Comparison of ENCODE assay signal across 20 cellular contexts in the genomic region with DNA sequence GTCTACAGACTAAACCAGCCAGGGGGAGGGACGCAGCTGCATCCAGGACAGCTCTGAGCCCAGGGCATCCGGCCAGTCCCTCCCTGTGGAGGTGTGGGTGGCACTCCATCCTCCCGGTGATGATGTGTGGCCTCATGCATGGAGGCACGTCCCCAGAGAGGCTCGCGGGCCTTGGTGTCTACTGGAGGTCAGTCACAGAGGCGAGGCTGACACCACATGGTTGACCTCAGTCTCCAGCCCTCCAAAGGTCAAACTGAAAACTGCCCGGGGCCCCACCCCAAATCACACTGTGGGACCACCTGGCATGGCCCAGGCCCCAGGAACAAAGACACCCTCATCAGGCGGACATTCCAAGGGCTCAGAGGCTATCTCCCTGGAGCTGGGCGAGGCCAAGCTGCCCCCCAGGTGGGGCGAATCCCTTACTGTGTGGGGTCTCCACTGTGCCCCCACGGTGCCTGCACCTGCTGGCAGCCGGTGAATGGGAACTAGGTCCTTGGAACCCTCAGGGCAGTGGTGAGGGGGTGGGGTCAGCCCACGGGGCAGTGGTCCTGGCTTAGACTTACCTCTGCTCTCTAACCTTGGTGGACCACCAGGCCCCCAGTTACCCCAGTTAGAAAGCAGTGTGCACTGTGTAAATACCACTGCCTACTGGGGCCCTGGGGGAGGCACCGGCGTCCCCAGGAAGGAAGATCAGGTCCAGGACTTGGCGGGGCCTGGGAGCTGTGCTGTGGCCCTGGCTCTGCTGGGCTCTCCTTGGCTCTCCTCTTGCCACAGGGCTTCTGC. TPM values are rescaled to one million over a fixed set of nuclear protein-coding genes. Genes with fewer than 3 reads are reported as not detected.
A peak's percentile ranks its signal among the peaks of the same experiment; 100 is the strongest.
DNase-seq lines count a peak whose midpoint lies in the region; ATAC-seq and TF ChIP-seq lines count a peak whose summit lies in the region.
"Had no signal": no experiment of that assay in that cellular context is flagged by ENCODE, and none has a peak within 500 bp of the region (broad histone marks: within the 10 kb centered on the region; RNA-seq: fewer than 3 reads in every experiment).

No MANE protein-coding gene starts in this region.

- H3K9me3 Mint-ChIP-seq in H9 (peaks cover 12 to 17% of the 10 kb centered on the region in 2 experiments), WTC11 (no peaks in the 10 kb centered on the region)
- H3K9me3 Mint-ChIP-seq: CD8-positive, alpha-beta T cell had no signal

- no peak overlapping the region for H3K4me2 ChIP-seq in H9 (ENCODE audit: insufficient read depth, insufficient read length, low read length)

- peak; percentile 21 for DNase-seq in D341Med (ENCODE audit: low spot score)
- peak; percentile 21 for DNase-seq in H9
- DNase-seq in ecto neural progenitor cell (ENCODE audit: low spot score) = peak; percentile 47
- peak; percentile 49 for DNase-seq in spleen
- DNase-seq in H7 = no peak
- DNase-seq in WTC11 (ENCODE audit: low spot score) = no peak
- no peak for DNase-seq in NK-92 treated with Interleukin-12 subunit alpha and Interleukin-12 subunit beta, amount 100 ng/mL, for 24 hours (lab: John Stamatoyannopoulos, UW)
- DNase-seq: BE2C; CD8-positive, alpha-beta T cell; DMS79 treated with DMSO at 0.1 percent for 48 hours; GM23248; KG1; NCI-H1048; NCI-H1436 treated with DMSO at 0.1 percent for 48 hours; NCI-H2029 treated with DMSO at 0.1 percent for 48 hours; NCI-H774; SHP77 had no signal

- no peak overlapping the region for H3K4ac ChIP-seq in H9 (ENCODE audit: low read depth, low read length)

- CTCF ChIA-PET in WTC11 (lab: Charles Lee) = no interaction called here

- H3K9me3 ChIP-seq in H9 (ENCODE audit: control insufficient read depth, low read depth, low read length) = no peaks in the 10 kb centered on the region
- no peaks in the 10 kb centered on the region for H3K9me3 ChIP-seq in spleen
- H3K9me3 ChIP-seq: BE2C had no signal

- no peak for TF ChIP-seq POLR2A in spleen (IDR thresholded peaks at IDR 0.05)

- H2BK15ac ChIP-seq in H9 (ENCODE audit: low read depth, low read length) = no peak overlapping the region

- H2BK5ac ChIP-seq in H9 (ENCODE audit: insufficient read length, low read length) = no peak overlapping the region

- H3K23me2 ChIP-seq in H9 (ENCODE audit: insufficient read length, low read depth, low read length, poor library complexity, severe bottlenecking) = no peaks in the 10 kb centered on the region

- no peak overlapping the region for H3K18ac ChIP-seq in H9 (ENCODE audit: insufficient read length, low read depth, low read length)

- no peak overlapping the region for H3K14ac ChIP-seq in H9 (ENCODE audit: insufficient read depth, low read length)

- H3K36me3 Mint-ChIP-seq in H9 (ENCODE audit: insufficient read depth in 1 of 3, low read depth in 3 of 3) (peaks cover 0 to 5% (median 4%) of the 10 kb centered on the region in 3 experiments; a peak in 4 of 7 replicates), WTC11 (peaks cover 7% of the 10 kb centered on the region)

- H3K4me3 Mint-ChIP-seq in H9 = no peak overlapping the region
- no peak overlapping the region for H3K4me3 Mint-ChIP-seq in WTC11
- H3K4me3 Mint-ChIP-seq: CD8-positive, alpha-beta T cell had no signal

- peaks cover 0 to 85% (median 30%) of the 10 kb centered on the region in 6 donors for H3K36me3 ChIP-seq in spleen
- H3K36me3 ChIP-seq in H7 (replicated peaks; ENCODE audit: control insufficient read depth, insufficient read depth, low read length) = no peaks in the 10 kb centered on the region
- H3K36me3 ChIP-seq: BE2C had no signal

- H3K56ac ChIP-seq in H9 (ENCODE audit: insufficient read length, low read depth, low read length) = no peak overlapping the region

- no peak for ATAC-seq in WTC11
- ATAC-seq: CD8-positive, alpha-beta T cell had no signal

- no peak overlapping the region for H2BK12ac ChIP-seq in H9 (ENCODE audit: insufficient read length, low read depth, low read length)

- H3T11ph ChIP-seq in H9 (ENCODE audit: low read length) = no peak overlapping the region

- no CpG with 5 or more reads among the region's 17 CpGs for WGBS in H9 (ENCODE audit: extremely low coverage, insufficient read length, low lambda C conversion rate)
- 88 to 91% (median 91%) methylated on average over 11 to 17 of the region's 17 CpGs for WGBS in spleen, 5 donors

- H3K4me1 ChIP-seq in H9 (ENCODE audit: insufficient read depth, low read length) (no peaks in the 10 kb centered on the region), spleen (no peaks in the 10 kb centered on the region)
- H3K4me1 ChIP-seq: BE2C had no signal

- no peaks in the 10 kb centered on the region for H4K20me1 ChIP-seq in H9 (ENCODE audit: control insufficient read depth, insufficient read depth, insufficient read length)

- H3K4me3 ChIP-seq in spleen (no peak overlapping the region), H7 (ENCODE audit: insufficient read depth, low read depth, low read length) (no peak overlapping the region)
- H3K4me3 ChIP-seq: GM23248 had no signal

- H2AK5ac ChIP-seq in H9 (ENCODE audit: insufficient read length, low read length) = no peak overlapping the region

- no peak overlapping the region for H3K23ac ChIP-seq in H9 (ENCODE audit: insufficient read length, low read depth, low read length)

- H3K27me3 ChIP-seq in H9 (ENCODE audit: insufficient read depth, low read length) = no peaks in the 10 kb centered on the region
- H3K27me3 ChIP-seq in spleen (replicated peaks in 1 of 7) = no peaks in the 10 kb centered on the region
- H3K27me3 ChIP-seq in H7 (ENCODE audit: control insufficient read depth, insufficient read depth, low read length) = no peaks in the 10 kb centered on the region
- H3K27me3 ChIP-seq: BE2C had no signal

- POLR2A ChIA-PET in WTC11 (lab: Charles Lee) = no interaction called here

- intact Hi-C loops in spleen (cut with DNase I; ENCODE audit: low total_unique reads) = no loop called here

- H2AFZ ChIP-seq in H9 (ENCODE audit: low read length) = no peak overlapping the region
- H2AFZ ChIP-seq: GM23248 had no signal

- H3K27ac ChIP-seq in H9 (ENCODE audit: insufficient read length, low read depth, low read length) = no peak overlapping the region
- no peak overlapping the region for H3K27ac ChIP-seq in spleen
- H3K27ac ChIP-seq: GM23248 had no signal

- H3K27me3 Mint-ChIP-seq in H9 (ENCODE audit: low read depth) = peaks cover 4% of the 10 kb centered on the region; the same call in 1 of the 2 replicates
- H3K27me3 Mint-ChIP-seq in WTC11 (ENCODE audit: low read depth) = peaks cover 3% of the 10 kb centered on the region; the same call in 1 of the 2 replicates

- TF ChIP-seq CTCF in H9 (conservative IDR thresholded peaks at IDR 0.05) (no peak), spleen (IDR thresholded peaks at IDR 0.05 in 8 of 11, conservative IDR thresholded peaks at IDR 0.05 in 3 of 11) (no peak), WTC11 (IDR thresholded peaks at IDR 0.05) (no peak)

- H3K9ac ChIP-seq in H9 (ENCODE audit: extremely low read depth, insufficient read length, low read length) = no peak overlapping the region
- H3K9ac ChIP-seq: GM23248 had no signal

- H4K8ac ChIP-seq in H9 (replicated peaks; ENCODE audit: insufficient read length, low read depth, low read length) = no peak overlapping the region

- no peak overlapping the region for H2BK20ac ChIP-seq in H9 (ENCODE audit: low read depth, low read length, poor library complexity, severe bottlenecking)

- no peak overlapping the region for H4K91ac ChIP-seq in H9 (ENCODE audit: insufficient read length, low read depth, low read length)

- no peaks in the 10 kb centered on the region for H3K79me2 ChIP-seq in H9 (ENCODE audit: insufficient read depth, low read length)

- no peaks in the 10 kb centered on the region for H3K79me1 ChIP-seq in H9 (ENCODE audit: insufficient read depth, low read depth, low read length, poor library complexity, severe bottlenecking)

- H3K27ac Mint-ChIP-seq in H9 (no peak overlapping the region; a peak in 1 of 7 replicates), WTC11 (no peak overlapping the region)
- H3K27ac Mint-ChIP-seq: CD8-positive, alpha-beta T cell had no signal

- H4K5ac ChIP-seq in H9 (ENCODE audit: insufficient read length, low read depth, low read length) = no peak overlapping the region

- no peak overlapping the region for H2BK120ac ChIP-seq in H9 (ENCODE audit: low read depth, low read length, poor library complexity, severe bottlenecking)

- H3K4me1 Mint-ChIP-seq in H9 = no peaks in the 10 kb centered on the region
- no peaks in the 10 kb centered on the region for H3K4me1 Mint-ChIP-seq in WTC11

TF ChIP-seq in WTC11, 78 proteins besides CTCF, POLR2A, EP300 and RAD21 (continues in another document):
- TF ChIP-seq, protein P1, sequence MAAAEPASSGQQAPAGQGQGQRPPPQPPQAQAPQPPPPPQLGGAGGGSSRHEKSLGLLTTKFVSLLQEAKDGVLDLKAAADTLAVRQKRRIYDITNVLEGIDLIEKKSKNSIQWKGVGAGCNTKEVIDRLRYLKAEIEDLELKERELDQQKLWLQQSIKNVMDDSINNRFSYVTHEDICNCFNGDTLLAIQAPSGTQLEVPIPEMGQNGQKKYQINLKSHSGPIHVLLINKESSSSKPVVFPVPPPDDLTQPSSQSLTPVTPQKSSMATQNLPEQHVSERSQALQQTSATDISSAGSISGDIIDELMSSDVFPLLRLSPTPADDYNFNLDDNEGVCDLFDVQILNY (CRISPR knock-in tag; IDR thresholded peaks at IDR 0.05) = no peak
- no peak for TF ChIP-seq TCF7 (CRISPR knock-in tag; IDR thresholded peaks at IDR 0.05; ENCODE audit: low read depth)
- TF ChIP-seq ETV6 (CRISPR knock-in tag; IDR thresholded peaks at IDR 0.05) = no peak
- TF ChIP-seq, protein P2, sequence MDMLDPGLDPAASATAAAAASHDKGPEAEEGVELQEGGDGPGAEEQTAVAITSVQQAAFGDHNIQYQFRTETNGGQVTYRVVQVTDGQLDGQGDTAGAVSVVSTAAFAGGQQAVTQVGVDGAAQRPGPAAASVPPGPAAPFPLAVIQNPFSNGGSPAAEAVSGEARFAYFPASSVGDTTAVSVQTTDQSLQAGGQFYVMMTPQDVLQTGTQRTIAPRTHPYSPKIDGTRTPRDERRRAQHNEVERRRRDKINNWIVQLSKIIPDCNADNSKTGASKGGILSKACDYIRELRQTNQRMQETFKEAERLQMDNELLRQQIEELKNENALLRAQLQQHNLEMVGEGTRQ (CRISPR knock-in tag; IDR thresholded peaks at IDR 0.05) = no peak
- no peak for TF ChIP-seq SMAD4 (CRISPR knock-in tag; IDR thresholded peaks at IDR 0.05)

RNA-seq across cellular contexts. Expression of a gene that starts 49.1 kb away (rescaled TPM):
- total RNA-seq in H9 (2021) (0.11 and 0.68 TPM in 2 replicates), spleen (10 to 100 TPM; 10.4 to 35.3 (median 22.0) TPM), WTC11 (2021) (0.64 to 1.4 TPM (median 0.92 TPM) in 3 replicates)
- 10 to 100 TPM; 20.5 to 44.1 (median 28.4) TPM for polyA plus RNA-seq in spleen
- total RNA-seq in H7 (2014; rRNA removed; shearing (Covaris generic)) = 0.42 and 0.48 TPM in 2 replicates
- total RNA-seq: G401 had no signal
- polyA plus RNA-seq: AG04450, GM23248 had no signal

RNA-seq across cellular contexts. Expression of a gene that starts 52.8 kb away (rescaled TPM):
- total RNA-seq in H9 (2021) (2.6 and 3.1 TPM in 2 replicates), spleen (1 to 10 TPM; 1.3 to 4.9 (median 3.4) TPM), WTC11 (2021) (4.4 to 5.7 TPM (median 4.7 TPM) in 3 replicates)
- under 1 TPM; 0.24 to 0.86 (median 0.26) TPM for polyA plus RNA-seq in spleen
- total RNA-seq in H7 (2014; rRNA removed; shearing (Covaris generic)) = 3.8 and 4.6 TPM in 2 replicates
- total RNA-seq: MCF 10A had no signal

Comparison
In these comparisons a context has a peak if more than half of its experiments do, and no peak if none do; other contexts are left out.
1. DNase-seq: peak in D341Med (single experiment), H9 (single experiment), ecto neural progenitor cell (single experiment) and spleen (single experiment); none in H7 (single experiment), WTC11 (single experiment) and NK-92 treated with Interleukin-12 subunit alpha and Interleukin-12 subunit beta, amount 100 ng/mL, for 24 hours (single experiment).